In genomic region chr2:54952425-54952824, GRCh38 we compare ENCODE assay signal across 1 cellular context.
TF ChIP-seq lines count a peak whose summit lies in the region.

No MANE protein-coding gene starts in this region.

TF ChIP-seq in SK-N-SH, 30 proteins besides CTCF, POLR2A, EP300 and RAD21 (continued from another document):
- TF ChIP-seq, protein P1, sequence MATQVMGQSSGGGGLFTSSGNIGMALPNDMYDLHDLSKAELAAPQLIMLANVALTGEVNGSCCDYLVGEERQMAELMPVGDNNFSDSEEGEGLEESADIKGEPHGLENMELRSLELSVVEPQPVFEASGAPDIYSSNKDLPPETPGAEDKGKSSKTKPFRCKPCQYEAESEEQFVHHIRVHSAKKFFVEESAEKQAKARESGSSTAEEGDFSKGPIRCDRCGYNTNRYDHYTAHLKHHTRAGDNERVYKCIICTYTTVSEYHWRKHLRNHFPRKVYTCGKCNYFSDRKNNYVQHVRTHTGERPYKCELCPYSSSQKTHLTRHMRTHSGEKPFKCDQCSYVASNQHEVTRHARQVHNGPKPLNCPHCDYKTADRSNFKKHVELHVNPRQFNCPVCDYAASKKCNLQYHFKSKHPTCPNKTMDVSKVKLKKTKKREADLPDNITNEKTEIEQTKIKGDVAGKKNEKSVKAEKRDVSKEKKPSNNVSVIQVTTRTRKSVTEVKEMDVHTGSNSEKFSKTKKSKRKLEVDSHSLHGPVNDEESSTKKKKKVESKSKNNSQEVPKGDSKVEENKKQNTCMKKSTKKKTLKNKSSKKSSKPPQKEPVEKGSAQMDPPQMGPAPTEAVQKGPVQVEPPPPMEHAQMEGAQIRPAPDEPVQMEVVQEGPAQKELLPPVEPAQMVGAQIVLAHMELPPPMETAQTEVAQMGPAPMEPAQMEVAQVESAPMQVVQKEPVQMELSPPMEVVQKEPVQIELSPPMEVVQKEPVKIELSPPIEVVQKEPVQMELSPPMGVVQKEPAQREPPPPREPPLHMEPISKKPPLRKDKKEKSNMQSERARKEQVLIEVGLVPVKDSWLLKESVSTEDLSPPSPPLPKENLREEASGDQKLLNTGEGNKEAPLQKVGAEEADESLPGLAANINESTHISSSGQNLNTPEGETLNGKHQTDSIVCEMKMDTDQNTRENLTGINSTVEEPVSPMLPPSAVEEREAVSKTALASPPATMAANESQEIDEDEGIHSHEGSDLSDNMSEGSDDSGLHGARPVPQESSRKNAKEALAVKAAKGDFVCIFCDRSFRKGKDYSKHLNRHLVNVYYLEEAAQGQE (IDR thresholded peaks at IDR 0.05; ENCODE audit: low read depth, low read length), result no peak
- no peak for TF ChIP-seq USF2 (IDR thresholded peaks at IDR 0.05; ENCODE audit: borderline replicate concordance, low read depth, low read length)
- TF ChIP-seq, protein P2, sequence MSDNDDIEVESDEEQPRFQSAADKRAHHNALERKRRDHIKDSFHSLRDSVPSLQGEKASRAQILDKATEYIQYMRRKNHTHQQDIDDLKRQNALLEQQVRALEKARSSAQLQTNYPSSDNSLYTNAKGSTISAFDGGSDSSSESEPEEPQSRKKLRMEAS (IDR thresholded peaks at IDR 0.05; ENCODE audit: low read depth), result no peak
- no peak for TF ChIP-seq JUND (IDR thresholded peaks at IDR 0.05)
TF ChIP-seq in SK-N-SH: peak in this region for 0.
